23 cellular contexts compared by ENCODE assay signal in genomic region chr19:45363861-45364459, GRCh38. TPM values are rescaled to one million over a fixed set of nuclear protein-coding genes. Genes with fewer than 3 reads are reported as not detected.
DNase-seq lines count a peak whose midpoint lies in the region; ATAC-seq, FAIRE-seq and TF ChIP-seq lines count a peak whose summit lies in the region.
"Had no signal": no experiment of that assay in that cellular context is flagged by ENCODE, and none has a peak within 500 bp of the region (broad histone marks: within the 10 kb centered on the region; RNA-seq: fewer than 3 reads in every experiment).

No MANE protein-coding gene starts in this region.

- H3K9me3 ChIP-seq in osteoblast (ENCODE audit: low read depth, low read length) (no peaks in the 10 kb centered on the region), neural progenitor cell (ENCODE audit: low read depth) (no peaks in the 10 kb centered on the region)
- H3K9me3 ChIP-seq: BE2C had no signal

- H3K4me3 ChIP-seq in osteoblast (ENCODE audit: insufficient read depth, low read length) (no peak overlapping the region), neural progenitor cell (no peak overlapping the region)
- H3K4me3 ChIP-seq: GM23248 had no signal

- H3K9me3 Mint-ChIP-seq in stimulated activated naive CD8-positive, alpha-beta T cell treated with anti-CD3 and anti-CD28 coated beads, Interleukin-15, amount 100 ng/mL, for 72 hours: no peaks in the 10 kb centered on the region
- no peaks in the 10 kb centered on the region for H3K9me3 Mint-ChIP-seq in chondrocyte (ENCODE audit: low read depth)
- no peaks in the 10 kb centered on the region for H3K9me3 Mint-ChIP-seq in neural progenitor cell
- H3K9me3 Mint-ChIP-seq: CD4-positive, CD25-positive, alpha-beta regulatory T cell; CD8-positive, alpha-beta memory T cell; HFFc6 had no signal

- no peak for DNase-seq in stimulated activated naive CD8-positive, alpha-beta T cell treated with anti-CD3 and anti-CD28 coated beads, Interleukin-15, amount 100 ng/mL, for 72 hours
- no peak for DNase-seq in stimulated activated naive CD8-positive, alpha-beta T cell treated with anti-CD3 and anti-CD28 coated beads, Interleukin-15, Interleukin-2, amounts not matched to agents 100 U/mL and 50 U/mL, for 24 hours
- DNase-seq in chondrocyte (ENCODE audit: low spot score): peak; percentile 92
- peak; percentile 51 for DNase-seq in osteoblast (ENCODE audit: insufficient read length, low spot score, missing footprints)
- no peak for DNase-seq in RCC 7860 (ENCODE audit: low spot score)
- no peak for DNase-seq in neural progenitor cell (ENCODE audit: low spot score)
- DNase-seq in KBM-7: no peak
- DNase-seq: BE2C; C1 segment of cervical spinal cord; CD4-positive, CD25-positive, alpha-beta regulatory T cell; CD8-positive, alpha-beta memory T cell; COR-L47; GM23248; HFFc6; IMR-90 had no signal

- no peak overlapping the region for H3K27ac Mint-ChIP-seq in stimulated activated naive CD8-positive, alpha-beta T cell treated with anti-CD3 and anti-CD28 coated beads, Interleukin-15, amount 100 ng/mL, for 72 hours
- H3K27ac Mint-ChIP-seq in chondrocyte (ENCODE audit: unreplicated experiment): no peak overlapping the region
- H3K27ac Mint-ChIP-seq in neural progenitor cell: no peak overlapping the region
- H3K27ac Mint-ChIP-seq: CD4-positive, CD25-positive, alpha-beta regulatory T cell; CD8-positive, alpha-beta memory T cell; HFFc6 had no signal

- no peaks in the 10 kb centered on the region for H3K27me3 Mint-ChIP-seq in stimulated activated naive CD8-positive, alpha-beta T cell treated with anti-CD3 and anti-CD28 coated beads, Interleukin-15, amount 100 ng/mL, for 72 hours
- no peaks in the 10 kb centered on the region for H3K27me3 Mint-ChIP-seq in chondrocyte (ENCODE audit: low read depth)
- H3K27me3 Mint-ChIP-seq in neural progenitor cell (ENCODE audit: insufficient read depth, low read depth): no peaks in the 10 kb centered on the region
- H3K27me3 Mint-ChIP-seq: CD4-positive, CD25-positive, alpha-beta regulatory T cell; CD8-positive, alpha-beta memory T cell had no signal

- H2AFZ ChIP-seq in osteoblast (ENCODE audit: low read length) (no peak overlapping the region), neural progenitor cell (replicated peaks) (no peak overlapping the region)
- H2AFZ ChIP-seq: GM23248 had no signal

- no peak for TF ChIP-seq CTCF in chondrocyte (IDR thresholded peaks at IDR 0.05)
- no peak for TF ChIP-seq CTCF in osteoblast (IDR thresholded peaks at IDR 0.05; ENCODE audit: extremely low read depth, low read depth, low read length)
- TF ChIP-seq CTCF in neural progenitor cell (IDR thresholded peaks at IDR 0.05): no peak

- peak; percentile 45 for ATAC-seq in stimulated activated naive CD8-positive, alpha-beta T cell treated with anti-CD3 and anti-CD28 coated beads, Interleukin-15, amount 100 ng/mL, for 72 hours
- ATAC-seq in stimulated activated naive CD8-positive, alpha-beta T cell treated with anti-CD3 and anti-CD28 coated beads, Interleukin-15, Interleukin-2, amounts not matched to agents 100 U/mL and 50 U/mL, for 24 hours: no peak
- ATAC-seq: HCT116 had no signal

- H3K4me1 Mint-ChIP-seq in stimulated activated naive CD8-positive, alpha-beta T cell treated with anti-CD3 and anti-CD28 coated beads, Interleukin-15, amount 100 ng/mL, for 72 hours: peaks cover 4% of the 10 kb centered on the region
- peaks cover 2% of the 10 kb centered on the region for H3K4me1 Mint-ChIP-seq in chondrocyte (ENCODE audit: low read depth)
- peaks cover 7% of the 10 kb centered on the region for H3K4me1 Mint-ChIP-seq in neural progenitor cell

- no peak overlapping the region for H3K4me2 ChIP-seq in osteoblast (ENCODE audit: insufficient read depth, low read length)
- H3K4me2 ChIP-seq in neural progenitor cell: no peak overlapping the region

- peaks cover 2% of the 10 kb centered on the region for H3K4me1 ChIP-seq in osteoblast (ENCODE audit: insufficient read depth, low read length)
- no peaks in the 10 kb centered on the region for H3K4me1 ChIP-seq in neural progenitor cell
- H3K4me1 ChIP-seq: BE2C had no signal

- in situ Hi-C loops in KBM-7 (cut with MboI; ENCODE audit: low pct_unique_long_range_greater_than_20kb, low sequenced_read_pairs): no loop called here

- H3K27ac ChIP-seq in osteoblast (ENCODE audit: low read depth, low read length) (no peak overlapping the region), neural progenitor cell (no peak overlapping the region)
- H3K27ac ChIP-seq: GM23248 had no signal

- H3K79me2 ChIP-seq in osteoblast (ENCODE audit: insufficient read depth, low read length) (peaks cover 19% of the 10 kb centered on the region), neural progenitor cell (ENCODE audit: low read depth) (peaks cover 12% of the 10 kb centered on the region)

- H3F3A ChIP-seq in neural progenitor cell (ENCODE audit: low read depth): peaks cover 3% of the 10 kb centered on the region

- H3K9ac ChIP-seq in neural progenitor cell: no peak overlapping the region
- H3K9ac ChIP-seq: GM23248 had no signal

- H3K4me3 Mint-ChIP-seq in stimulated activated naive CD8-positive, alpha-beta T cell treated with anti-CD3 and anti-CD28 coated beads, Interleukin-15, amount 100 ng/mL, for 72 hours: no peak overlapping the region
- H3K4me3 Mint-ChIP-seq in chondrocyte (ENCODE audit: unreplicated experiment) (no peak overlapping the region), neural progenitor cell (no peak overlapping the region)
- H3K4me3 Mint-ChIP-seq: CD4-positive, CD25-positive, alpha-beta regulatory T cell; CD8-positive, alpha-beta memory T cell; HFFc6 had no signal

- peaks cover 16% of the 10 kb centered on the region for H4K20me1 ChIP-seq in osteoblast (ENCODE audit: insufficient read depth, low read length)
- peaks cover 16% of the 10 kb centered on the region for H4K20me1 ChIP-seq in neural progenitor cell (ENCODE audit: low read depth)

- H3K27me3 ChIP-seq in osteoblast (ENCODE audit: insufficient read depth, low read length) (no peaks in the 10 kb centered on the region), neural progenitor cell (no peaks in the 10 kb centered on the region)
- H3K27me3 ChIP-seq: BE2C had no signal

- peaks cover 57% of the 10 kb centered on the region for H3K36me3 ChIP-seq in osteoblast (ENCODE audit: insufficient read depth, low read length)
- no peaks in the 10 kb centered on the region for H3K36me3 ChIP-seq in neural progenitor cell

- H3K36me3 Mint-ChIP-seq in chondrocyte (ENCODE audit: low read depth): peaks cover 7% of the 10 kb centered on the region
- H3K36me3 Mint-ChIP-seq in neural progenitor cell: peaks cover 12% of the 10 kb centered on the region

- FAIRE-seq in RCC 7860 (lab: Jason Lieb, UNC): no peak
- FAIRE-seq: D721Med, G401.6, GM12891, GM18507, HTR-8/SVneo had no signal

RNA-seq across cellular contexts. Expression of gene ERCC2, which starts 6.4 kb away (rescaled TPM):
- total RNA-seq in chondrocyte: 29.6 to 38.0 TPM (median 32.5 TPM) in 3 replicates
- 47.4 and 52.5 TPM in 2 replicates for total RNA-seq in osteoblast
- 31.0 and 71.6 TPM in 2 replicates for total RNA-seq in neural progenitor cell (ENCODE audit: low replicate concordance)

RNA-seq across cellular contexts. Expression of gene KLC3, which starts 23.4 kb away (rescaled TPM):
- total RNA-seq in chondrocyte (0.22 TPM in 1 of 3 replicates, not detected in the others), osteoblast (0.29 and 0.72 TPM in 2 replicates), neural progenitor cell (ENCODE audit: low replicate concordance) (0.50 TPM in 1 of 2 replicates, not detected in the other)
- total RNA-seq: A172; CD8-positive, alpha-beta memory T cell; GM23248; H4; HFFc6 had no signal

RNA-seq across cellular contexts. Expression of gene PPP1R13L, which starts 40.9 kb away (rescaled TPM):
- total RNA-seq in chondrocyte (67.2 to 111 TPM (median 110 TPM) in 3 replicates), osteoblast (6.9 and 8.5 TPM in 2 replicates), neural progenitor cell (ENCODE audit: low replicate concordance) (2.9 and 8.6 TPM in 2 replicates)

RNA-seq across cellular contexts. Expression of gene CKM, which starts 41.3 kb away (rescaled TPM):
- not detected in 3 replicates for total RNA-seq in chondrocyte
- total RNA-seq in osteoblast: under 0.01 and 0.36 TPM in 2 replicates
- total RNA-seq in neural progenitor cell (ENCODE audit: low replicate concordance): not detected in 2 replicates
- total RNA-seq: A172; CD4-positive, CD25-positive, alpha-beta regulatory T cell; CD8-positive, alpha-beta memory T cell; GM23248; H4; HFFc6; IMR-90 had no signal

RNA-seq across cellular contexts. Expression of gene POLR1G, which starts 42.5 kb away (rescaled TPM):
- total RNA-seq in chondrocyte (7.3 to 10.4 TPM (median 9.6 TPM) in 3 replicates), osteoblast (10.5 and 10.6 TPM in 2 replicates), neural progenitor cell (ENCODE audit: low replicate concordance) (5.5 and 6.8 TPM in 2 replicates)

Comparison
In these comparisons a context has a peak if more than half of its experiments do, and no peak if none do; other contexts are left out.
1. DNase-seq: peak in chondrocyte (single experiment) and osteoblast (single experiment); none in stimulated activated naive CD8-positive, alpha-beta T cell treated with anti-CD3 and anti-CD28 coated beads, Interleukin-15, amount 100 ng/mL, for 72 hours (0 of 2), stimulated activated naive CD8-positive, alpha-beta T cell treated with anti-CD3 and anti-CD28 coated beads, Interleukin-15, Interleukin-2, amounts not matched to agents 100 U/mL and 50 U/mL, for 24 hours (single experiment), RCC 7860 (single experiment), neural progenitor cell (single experiment) and KBM-7 (single experiment).